Comparison of ENCODE assay signal across 18 cellular contexts in the genomic region with DNA sequence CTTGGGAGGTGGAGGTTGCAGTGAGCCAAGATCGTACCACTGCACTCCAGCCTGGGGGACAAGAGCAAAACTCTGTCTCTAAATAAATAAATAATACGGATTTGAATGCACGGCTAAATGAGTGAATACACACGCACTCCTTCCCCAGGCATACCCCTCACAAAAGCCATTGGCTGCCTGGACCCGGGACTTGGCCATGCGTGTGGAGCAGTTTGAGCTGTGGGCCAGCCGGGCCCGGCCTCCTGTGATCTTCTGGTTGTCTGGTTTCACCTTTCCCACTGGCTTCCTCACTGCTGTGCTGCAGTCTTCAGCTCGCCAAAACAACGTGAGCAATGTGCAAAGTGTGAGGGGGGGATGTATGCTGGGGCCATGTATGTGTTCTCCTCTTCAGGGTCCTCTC. TPM values are rescaled to one million over a fixed set of nuclear protein-coding genes. Genes with fewer than 3 reads are reported as not detected.
"Had no signal": no experiment of that assay in that cellular context is flagged by ENCODE, and none has a peak within 500 bp of the region (broad histone marks: within the 10 kb centered on the region; RNA-seq: fewer than 3 reads in every experiment).

No MANE protein-coding gene starts in this region.

- H3K27me3 Mint-ChIP-seq: activated T-cell treated with anti-CD3 and anti-CD28 coated beads, Interleukin-2, amount 50 U/mL, for 24 hours had no signal

- H3K9me3 Mint-ChIP-seq: activated CD4-positive, alpha-beta memory T cell treated with anti-CD3 and anti-CD28 coated beads, Interleukin-2, amount 10 ng/mL, durations not matched to agents 7 days and 5 days; activated T-cell treated with anti-CD3 and anti-CD28 coated beads, Interleukin-2, amount 50 U/mL, for 24 hours; activated T-helper 2 cell treated with anti-CD3 and anti-CD28 coated beads, Interferon-gamma antibody, Interleukin-2, Interleukin-4, amounts not matched to agents 10 μg/mL and 5 μg/mL and 100 μg/mL, durations not matched to agents 14 hours and 24 hours and 36 hours; nephron progenitor cell; stimulated activated effector memory CD8-positive, alpha-beta T cell treated with anti-CD3 and anti-CD28 coated beads, Interleukin-12 subunit alpha, Interleukin-12 subunit beta, amount 100 ng/mL, for 72 hours had no signal

- FAIRE-seq: bronchial epithelial cell, endothelial cell of umbilical vein, small intestine had no signal

- DNase-seq: activated CD4-positive, alpha-beta memory T cell treated with anti-CD3 and anti-CD28 coated beads, Interleukin-2, amount 10 ng/mL, durations not matched to agents 7 days and 5 days; activated CD4-positive, alpha-beta T cell treated with anti-CD3 and anti-CD28 coated beads for 48 hours; activated CD4-positive, CD25-positive, alpha-beta regulatory T cell; activated naive CD4-positive, alpha-beta T cell treated with Interleukin-2 at 50 U/mL for 16 hours; activated T-cell treated with anti-CD3 and anti-CD28 coated beads, Interleukin-2, amount 50 U/mL, for 24 hours; effector CD4-positive, alpha-beta T cell; nephron progenitor cell; small intestine; stimulated activated CD4-positive, alpha-beta T cell treated with anti-CD3 and anti-CD28 coated beads, Interleukin-4, amount 100 ng/mL, for 1 hour; stomach; T-helper 9 cell; trophoblast cell had no signal

- H3K4me3 ChIP-seq: esophagus muscularis mucosa, stomach, vagina had no signal

- H3K36me3 ChIP-seq: esophagus muscularis mucosa, stomach, vagina had no signal

- H3K9me3 ChIP-seq: esophagus muscularis mucosa, stomach, vagina had no signal

- ATAC-seq: stimulated activated effector memory CD8-positive, alpha-beta T cell treated with anti-CD3 and anti-CD28 coated beads, Interleukin-12 subunit alpha, Interleukin-12 subunit beta, amount 100 ng/mL, for 72 hours had no signal

- H3K27me3 ChIP-seq: esophagus muscularis mucosa, stomach, vagina had no signal

- H3K27ac Mint-ChIP-seq: activated CD4-positive, alpha-beta memory T cell treated with anti-CD3 and anti-CD28 coated beads, Interleukin-2, amount 10 ng/mL, durations not matched to agents 7 days and 5 days; activated T-cell treated with anti-CD3 and anti-CD28 coated beads, Interleukin-2, amount 50 U/mL, for 24 hours; activated T-helper 2 cell treated with anti-CD3 and anti-CD28 coated beads, Interferon-gamma antibody, Interleukin-2, Interleukin-4, amounts not matched to agents 10 μg/mL and 5 μg/mL and 100 μg/mL, durations not matched to agents 14 hours and 24 hours and 36 hours; nephron progenitor cell; stimulated activated effector memory CD8-positive, alpha-beta T cell treated with anti-CD3 and anti-CD28 coated beads, Interleukin-12 subunit alpha, Interleukin-12 subunit beta, amount 100 ng/mL, for 72 hours had no signal

- H3K4me3 Mint-ChIP-seq: activated CD4-positive, alpha-beta memory T cell treated with anti-CD3 and anti-CD28 coated beads, Interleukin-2, amount 10 ng/mL, durations not matched to agents 7 days and 5 days; activated T-cell treated with anti-CD3 and anti-CD28 coated beads, Interleukin-2, amount 50 U/mL, for 24 hours; nephron progenitor cell had no signal

RNA-seq across cellular contexts. Expression of gene TMEM88, which starts 22.4 kb away (rescaled TPM):
- total RNA-seq: bronchial epithelial cell had no signal
